Comparison of ENCODE assay signal across 1 cellular context in genomic region chr9:113219186-113219936, GRCh38.
TF ChIP-seq lines count a peak whose summit lies in the region.

No MANE protein-coding gene starts in this region.

TF ChIP-seq in HepG2, 621 proteins besides CTCF, POLR2A, EP300 and RAD21:
- TF ChIP-seq HDAC1 (CRISPR knock-in tag; IDR thresholded peaks at IDR 0.05), result no peak
- TF ChIP-seq ZMAT3 (CRISPR knock-in tag; conservative IDR thresholded peaks at IDR 0.05), result no peak
- no peak for TF ChIP-seq SNAI1 (CRISPR knock-in tag; IDR thresholded peaks at IDR 0.05; ENCODE audit: borderline replicate concordance)
- no peak for TF ChIP-seq NFIB (CRISPR knock-in tag; IDR thresholded peaks at IDR 0.05; ENCODE audit: borderline replicate concordance)
- TF ChIP-seq ADNP (CRISPR knock-in tag; IDR thresholded peaks at IDR 0.05), result no peak
- TF ChIP-seq ZNF441 (CRISPR knock-in tag; IDR thresholded peaks at IDR 0.05; ENCODE audit: borderline replicate concordance), result no peak
- TF ChIP-seq MTA3 (CRISPR knock-in tag; IDR thresholded peaks at IDR 0.05), result no peak
- no peak for TF ChIP-seq ZNF879 (CRISPR knock-in tag; IDR thresholded peaks at IDR 0.05)
- TF ChIP-seq ZBTB4 (CRISPR knock-in tag; IDR thresholded peaks at IDR 0.05; ENCODE audit: borderline replicate concordance), result no peak
- no peak for TF ChIP-seq ZNF180 (CRISPR knock-in tag; IDR thresholded peaks at IDR 0.05; ENCODE audit: borderline replicate concordance, low read depth)
- TF ChIP-seq NR2F2 (IDR thresholded peaks at IDR 0.05; ENCODE audit: borderline replicate concordance, low read depth), result no peak
- TF ChIP-seq HMGA1 (CRISPR knock-in tag; conservative IDR thresholded peaks at IDR 0.05), result no peak
- no peak for TF ChIP-seq PCBP2 (optimal IDR thresholded peaks at IDR 0.05; ENCODE audit: low read depth, low read length, poor library complexity, severe bottlenecking)
- no peak for TF ChIP-seq ZNF431 (CRISPR knock-in tag; IDR thresholded peaks at IDR 0.05; ENCODE audit: borderline replicate concordance, low read depth)
- no peak for TF ChIP-seq PATZ1 (CRISPR knock-in tag; IDR thresholded peaks at IDR 0.05)
- no peak for TF ChIP-seq ZC3H4 (CRISPR knock-in tag; IDR thresholded peaks at IDR 0.05; ENCODE audit: borderline replicate concordance)
- TF ChIP-seq ATF5 (CRISPR knock-in tag; IDR thresholded peaks at IDR 0.05; ENCODE audit: low read depth), result no peak
